In the genomic region with DNA sequence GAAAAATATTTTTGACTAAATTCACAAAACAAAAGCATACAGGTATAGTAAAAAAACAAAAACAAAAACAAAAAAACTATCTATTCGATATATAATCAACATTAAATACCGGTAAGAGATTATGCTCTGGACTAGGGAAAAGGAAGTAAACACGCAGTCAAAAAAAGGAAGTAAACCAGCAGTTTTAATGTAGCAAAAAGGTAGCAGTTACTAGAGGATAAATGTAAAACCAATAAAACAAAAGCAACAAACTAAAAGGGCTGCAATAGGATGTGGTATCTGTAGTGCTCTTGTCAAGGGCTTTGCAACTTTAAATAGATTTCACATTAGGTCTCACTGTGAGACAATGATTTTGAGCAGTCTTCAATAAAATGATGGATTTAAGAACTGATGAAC, we compare ENCODE assay signal across 11 cellular contexts. TPM values are rescaled to one million over a fixed set of nuclear protein-coding genes. Genes with fewer than 3 reads are reported as not detected.
DNase-seq lines count a peak whose midpoint lies in the region; ATAC-seq and TF ChIP-seq lines count a peak whose summit lies in the region.
"Had no signal": no experiment of that assay in that cellular context is flagged by ENCODE, and none has a peak within 500 bp of the region (broad histone marks: within the 10 kb centered on the region; RNA-seq: fewer than 3 reads in every experiment).

No MANE protein-coding gene starts in this region.

- H3K36me3 Mint-ChIP-seq in activated T-helper 1 cell treated with anti-CD3 and anti-CD28 coated beads, Interleukin-12 subunit alpha, Interleukin-12 subunit beta, Interleukin-2, Interleukin-4 antibody, amounts not matched to agents 30 ng/mL and 10 ng/mL and 1 ng/mL, durations not matched to agents 14 hours and 24 hours and 36 hours (ENCODE audit: low read depth) = peaks cover 38% of the 10 kb centered on the region
- H3K36me3 Mint-ChIP-seq in glutamatergic neuron (ENCODE audit: unreplicated experiment) = no peaks in the 10 kb centered on the region

- H3K27me3 Mint-ChIP-seq in activated T-helper 1 cell treated with anti-CD3 and anti-CD28 coated beads, Interleukin-12 subunit alpha, Interleukin-12 subunit beta, Interleukin-2, Interleukin-4 antibody, amounts not matched to agents 30 ng/mL and 10 ng/mL and 1 ng/mL, durations not matched to agents 14 hours and 24 hours and 36 hours (ENCODE audit: insufficient read depth) = no peaks in the 10 kb centered on the region
- no peaks in the 10 kb centered on the region for H3K27me3 Mint-ChIP-seq in glutamatergic neuron (ENCODE audit: unreplicated experiment)

- H3K4me3 Mint-ChIP-seq in activated T-helper 1 cell treated with anti-CD3 and anti-CD28 coated beads, Interleukin-12 subunit alpha, Interleukin-12 subunit beta, Interleukin-2, Interleukin-4 antibody, amounts not matched to agents 30 ng/mL and 10 ng/mL and 1 ng/mL, durations not matched to agents 14 hours and 24 hours and 36 hours = peak overlapping the region; percentile 93
- H3K4me3 Mint-ChIP-seq in glutamatergic neuron (ENCODE audit: unreplicated experiment) = no peak overlapping the region

- H3K9me3 Mint-ChIP-seq in activated T-helper 1 cell treated with anti-CD3 and anti-CD28 coated beads, Interleukin-12 subunit alpha, Interleukin-12 subunit beta, Interleukin-2, Interleukin-4 antibody, amounts not matched to agents 30 ng/mL and 10 ng/mL and 1 ng/mL, durations not matched to agents 14 hours and 24 hours and 36 hours = no peaks in the 10 kb centered on the region
- no peaks in the 10 kb centered on the region for H3K9me3 Mint-ChIP-seq in glutamatergic neuron (ENCODE audit: unreplicated experiment)

- H3K9me3 ChIP-seq in HAP-1 (no peaks in the 10 kb centered on the region), mucosa of descending colon (no peaks in the 10 kb centered on the region)

- TF ChIP-seq CTCF in mucosa of descending colon (IDR thresholded peaks at IDR 0.05) (no peak), glutamatergic neuron (IDR thresholded peaks at IDR 0.05; ENCODE audit: partially characterized antibody, unreplicated experiment) (no peak)

- H3K4me1 Mint-ChIP-seq in activated T-helper 1 cell treated with anti-CD3 and anti-CD28 coated beads, Interleukin-12 subunit alpha, Interleukin-12 subunit beta, Interleukin-2, Interleukin-4 antibody, amounts not matched to agents 30 ng/mL and 10 ng/mL and 1 ng/mL, durations not matched to agents 14 hours and 24 hours and 36 hours (ENCODE audit: low read depth) = peaks cover 59% of the 10 kb centered on the region
- H3K4me1 Mint-ChIP-seq in glutamatergic neuron (ENCODE audit: low read depth, unreplicated experiment) = no peaks in the 10 kb centered on the region

- no peaks in the 10 kb centered on the region for H3K27me3 ChIP-seq in HAP-1 (ENCODE audit: low read depth)

- ATAC-seq in mucosa of descending colon = peak; percentile 10
- no peak for ATAC-seq in GM18861 (IDR thresholded peaks at IDR 0.05; ENCODE audit: unreplicated experiment)
- ATAC-seq: left lobe of liver had no signal

- H3K36me3 ChIP-seq in HAP-1 (replicated peaks) = peaks cover 8% of the 10 kb centered on the region
- no peaks in the 10 kb centered on the region for H3K36me3 ChIP-seq in mucosa of descending colon (ENCODE audit: low read depth)

- intact Hi-C loops in activated T-helper 1 cell treated with anti-CD3 and anti-CD28 coated beads, Interleukin-12 subunit alpha, Interleukin-12 subunit beta, Interleukin-2, Interleukin-4 antibody, amounts not matched to agents 30 ng/mL and 10 ng/mL and 1 ng/mL, durations not matched to agents 14 hours and 24 hours and 36 hours (cut with micrococcal nuclease) = loop anchor here (1.0 to 5.0 kb wide), 3 partner anchors 9 to 1085 kb away; partner anchors contain the start of gene TRIM68
- intact Hi-C loops in mucosa of descending colon (cut with DNase I, micrococcal nuclease) = no loop called here

- in situ Hi-C loops in HAP-1 (cut with MboI; ENCODE audit: low sequenced_read_pairs) = loop anchor here (10.0 kb wide), 1 partner anchor 87 kb away; no protein-coding TSS in a partner anchor

- H3K4me1 ChIP-seq in HAP-1 (peaks cover 26% of the 10 kb centered on the region), mucosa of descending colon (ENCODE audit: low read depth) (peaks cover 4% of the 10 kb centered on the region)

- peak overlapping the region; percentile 32 for H3K27ac Mint-ChIP-seq in activated T-helper 1 cell treated with anti-CD3 and anti-CD28 coated beads, Interleukin-12 subunit alpha, Interleukin-12 subunit beta, Interleukin-2, Interleukin-4 antibody, amounts not matched to agents 30 ng/mL and 10 ng/mL and 1 ng/mL, durations not matched to agents 14 hours and 24 hours and 36 hours
- no peak overlapping the region for H3K27ac Mint-ChIP-seq in glutamatergic neuron (ENCODE audit: unreplicated experiment)

- H3K4me3 ChIP-seq in HAP-1 = peak overlapping the region; percentile 29
- no peak overlapping the region for H3K4me3 ChIP-seq in mucosa of descending colon
- H3K4me3 ChIP-seq: PC-9 had no signal

- DNase-seq in AML-193 (lab: John Stamatoyannopoulos, UW) (peak; percentile 23 to 55), HAP-1 (ENCODE audit: low spot score in 2 of 2) (no peak), mucosa of descending colon (no peak), glutamatergic neuron (no peak), NCI-H2227 (lab: John Stamatoyannopoulos, UW; ENCODE audit: unreplicated experiment) (no peak)
- no peak for DNase-seq in activated T-helper 1 cell treated with anti-CD3 and anti-CD28 coated beads, Interleukin-12 subunit alpha, Interleukin-12 subunit beta, Interleukin-2, Interleukin-4 antibody, amounts not matched to agents 30 ng/mL and 10 ng/mL and 1 ng/mL, durations not matched to agents 14 hours and 24 hours and 36 hours (ENCODE audit: low spot score)
- no peak for DNase-seq in activated CD4-positive, CD25-positive, alpha-beta regulatory T cell treated with anti-CD3 and anti-CD28 coated beads, Interleukin-2, amount 50 U/mL, for 72 hours
- DNase-seq: activated CD8-positive, alpha-beta memory T cell treated with anti-CD3 and anti-CD28 coated beads, Interleukin-2, amount 50 U/mL, for 4 hours; PC-9 had no signal

RNA-seq across cellular contexts. Expression of gene TRIM22, which starts 2.4 kb away (rescaled TPM):
- 125 and 127 TPM in 2 replicates for total RNA-seq in activated T-helper 1 cell treated with anti-CD3 and anti-CD28 coated beads, Interleukin-12 subunit alpha, Interleukin-12 subunit beta, Interleukin-2, Interleukin-4 antibody, amounts not matched to agents 30 ng/mL and 10 ng/mL and 1 ng/mL, durations not matched to agents 14 hours and 24 hours and 36 hours
- total RNA-seq in mucosa of descending colon (10 to 100 TPM in 2 of 3 donors, 1 to 10 TPM in 1; 9.7 to 47.1 (median 31.5) TPM), glutamatergic neuron (ENCODE audit: unreplicated experiment) (5.0 TPM)

RNA-seq across cellular contexts. Expression of gene TRIM5, which starts 7.1 kb away (rescaled TPM):
- total RNA-seq in activated T-helper 1 cell treated with anti-CD3 and anti-CD28 coated beads, Interleukin-12 subunit alpha, Interleukin-12 subunit beta, Interleukin-2, Interleukin-4 antibody, amounts not matched to agents 30 ng/mL and 10 ng/mL and 1 ng/mL, durations not matched to agents 14 hours and 24 hours and 36 hours = 7.9 and 8.6 TPM in 2 replicates
- total RNA-seq in mucosa of descending colon (10 to 100 TPM; 19.6 to 24.6 (median 21.5) TPM), glutamatergic neuron (ENCODE audit: unreplicated experiment) (2.6 TPM)

RNA-seq across cellular contexts. Expression of gene OR56B1, which starts 44.3 kb away (rescaled TPM):
- not detected in 2 replicates for total RNA-seq in activated T-helper 1 cell treated with anti-CD3 and anti-CD28 coated beads, Interleukin-12 subunit alpha, Interleukin-12 subunit beta, Interleukin-2, Interleukin-4 antibody, amounts not matched to agents 30 ng/mL and 10 ng/mL and 1 ng/mL, durations not matched to agents 14 hours and 24 hours and 36 hours
- not detected for total RNA-seq in mucosa of descending colon
- total RNA-seq in glutamatergic neuron (ENCODE audit: unreplicated experiment) = not detected
- total RNA-seq: left lobe of liver, PC-9 had no signal

Comparison
In these comparisons a context has a peak if more than half of its experiments do, and no peak if none do; other contexts are left out.
1. DNase-seq: peak in AML-193 (2 of 2); none in HAP-1 (0 of 2), activated T-helper 1 cell treated with anti-CD3 and anti-CD28 coated beads, Interleukin-12 subunit alpha, Interleukin-12 subunit beta, Interleukin-2, Interleukin-4 antibody, amounts not matched to agents 30 ng/mL and 10 ng/mL and 1 ng/mL, durations not matched to agents 14 hours and 24 hours and 36 hours (single experiment), mucosa of descending colon (0 of 3), glutamatergic neuron (single experiment), activated CD4-positive, CD25-positive, alpha-beta regulatory T cell treated with anti-CD3 and anti-CD28 coated beads, Interleukin-2, amount 50 U/mL, for 72 hours (single experiment) and NCI-H2227 (single experiment).